Comparison of ENCODE assay signal across 21 cellular contexts in genomic region chr1:193402032-193402431, GRCh38.
"Had no signal": no experiment of that assay in that cellular context is flagged by ENCODE, and none has a peak within 500 bp of the region (broad histone marks: within the 10 kb centered on the region; RNA-seq: fewer than 3 reads in every experiment).

No MANE protein-coding gene starts in this region.

- ATAC-seq: HepG2, Panc1, T-helper 17 cell had no signal

- H3K27ac ChIP-seq: KMS-11, RWPE1 had no signal

- DNase-seq: IMR-90, Kasumi-1, MM.1S, NCI-H1092 treated with DMSO at 0.1 percent for 48 hours, NCI-H1436, NCI-H187, NCI-H2029, NCI-H2081 treated with DMSO at 0.1 percent for 48 hours, NCI-H2171, NCI-H345, NCI-H446 treated with DMSO at 0.1 percent for 48 hours, NCI-H510A treated with DMSO at 0.1 percent for 48 hours, NCI-H526, SHP77, SK-N-SH, T-helper 1 cell, T-helper 17 cell had no signal

- H3K27me3 Mint-ChIP-seq: T-helper 17 cell had no signal
